Comparison of ENCODE assay signal across 14 cellular contexts in genomic region chr19:42068756-42069571, GRCh38. TPM values are rescaled to one million over a fixed set of nuclear protein-coding genes. Genes with fewer than 3 reads are reported as not detected.
DNase-seq lines count a peak whose midpoint lies in the region; ATAC-seq, FAIRE-seq and TF ChIP-seq lines count a peak whose summit lies in the region.
"Had no signal": no experiment of that assay in that cellular context is flagged by ENCODE, and none has a peak within 500 bp of the region (broad histone marks: within the 10 kb centered on the region; RNA-seq: fewer than 3 reads in every experiment).

No MANE protein-coding gene starts in this region.

- no peak overlapping the region for H2AK5ac ChIP-seq in H1 (ENCODE audit: low read depth, low read length)

- TF ChIP-seq CTCF in activated CD8-positive, alpha-beta T cell treated with anti-CD3 and anti-CD28 coated beads for 36 hours (IDR thresholded peaks at IDR 0.05) = no peak
- TF ChIP-seq CTCF in H1 (IDR thresholded peaks at IDR 0.05; ENCODE audit: control extremely low read depth in 1 of 3, insufficient read depth in 1 of 3, low read depth in 1 of 3, low read length in 3 of 3) (no peak), transverse colon (IDR thresholded peaks at IDR 0.05) (no peak), nephron progenitor cell (IDR thresholded peaks at IDR 0.05) (no peak)

- no peaks in the 10 kb centered on the region for H3K4me1 Mint-ChIP-seq in activated CD8-positive, alpha-beta T cell treated with anti-CD3 and anti-CD28 coated beads for 36 hours (ENCODE audit: low read depth)
- peaks cover 3% of the 10 kb centered on the region for H3K4me1 Mint-ChIP-seq in activated CD8-positive, alpha-beta T cell treated with anti-CD3 and anti-CD28 coated beads, Interleukin-2, amount 10 ng/mL, durations not matched to agents 7 days and 5 days (ENCODE audit: low read depth)
- peaks cover 0 to 9% (median 6%) of the 10 kb centered on the region in 3 donors for H3K4me1 Mint-ChIP-seq in naive B cell
- peaks cover 15% of the 10 kb centered on the region for H3K4me1 Mint-ChIP-seq in nephron progenitor cell
- H3K4me1 Mint-ChIP-seq: memory B cell had no signal

- no peak overlapping the region for H3K56ac ChIP-seq in H1 (replicated peaks; ENCODE audit: insufficient read length, low read depth, low read length)

- H3K14ac ChIP-seq in H1 (ENCODE audit: insufficient read length) = no peak overlapping the region

- peaks cover 15% of the 10 kb centered on the region; the same call in 1 of the 2 replicates for H3K23me2 ChIP-seq in H1 (ENCODE audit: low read depth, low read length)

- H3K36me3 ChIP-seq in H1 (ENCODE audit: control insufficient read depth in 2 of 4, insufficient read depth in 4 of 4, low read length in 3 of 4) (peaks cover 2 to 18% (median 12%) of the 10 kb centered on the region in 4 experiments; a peak in 7 of 8 replicates), transverse colon (no peaks in the 10 kb centered on the region)
- H3K36me3 ChIP-seq: brain microvascular endothelial cell had no signal

- 0 out of 2 replicates have a peak overlapping the region, but pooled peaks have one; percentile 48 for H2BK20ac ChIP-seq in H1 (ENCODE audit: low read length)

- no peak overlapping the region for H3K4me3 Mint-ChIP-seq in activated CD8-positive, alpha-beta T cell treated with anti-CD3 and anti-CD28 coated beads for 36 hours
- no peak overlapping the region for H3K4me3 Mint-ChIP-seq in activated CD8-positive, alpha-beta T cell treated with anti-CD3 and anti-CD28 coated beads, Interleukin-2, amount 10 ng/mL, durations not matched to agents 7 days and 5 days
- H3K4me3 Mint-ChIP-seq in naive B cell (no peak overlapping the region), nephron progenitor cell (no peak overlapping the region)
- H3K4me3 Mint-ChIP-seq: memory B cell, T-helper 17 cell had no signal

- POLR2A ChIA-PET in activated CD8-positive, alpha-beta T cell treated with anti-CD3 and anti-CD28 coated beads for 36 hours (lab: Charles Lee) = interaction anchor here (0.6 kb wide), 1 partner anchor 12 kb away, joined by 3 read pairs; no protein-coding TSS in a partner anchor
- POLR2A ChIA-PET in activated CD8-positive, alpha-beta T cell treated with anti-CD3 and anti-CD28 coated beads, Interleukin-2, amount 10 ng/mL, durations not matched to agents 7 days and 5 days (lab: Charles Lee) = interaction anchor here (0.7 kb wide), 1 partner anchor 357 kb away, joined by 3 read pairs; no protein-coding TSS in a partner anchor
- POLR2A ChIA-PET in H1 (lab: Charles Lee; ENCODE audit: partially characterized antibody) = interaction anchor here (0.7 to 1.8 kb wide), 5 partner anchors 12 to 233 kb away, joined by 3 to 6 read pairs (median 3); partner anchors contain the start of gene RPS19

- H3K23ac ChIP-seq in H1 (ENCODE audit: insufficient read length) = no peak overlapping the region

- H3K79me2 ChIP-seq in H1 (ENCODE audit: control insufficient read depth in 1 of 2, insufficient read depth in 2 of 2, low read length in 2 of 2) = peaks cover 0 to 23% of the 10 kb centered on the region in 2 experiments; a peak in 2 of 4 replicates

- peaks cover 6% of the 10 kb centered on the region for H3K27me3 Mint-ChIP-seq in activated CD8-positive, alpha-beta T cell treated with anti-CD3 and anti-CD28 coated beads for 36 hours
- H3K27me3 Mint-ChIP-seq in activated CD8-positive, alpha-beta T cell treated with anti-CD3 and anti-CD28 coated beads, Interleukin-2, amount 10 ng/mL, durations not matched to agents 7 days and 5 days (ENCODE audit: low read depth) = peaks cover 12% of the 10 kb centered on the region
- H3K27me3 Mint-ChIP-seq in naive B cell (peaks cover 7 to 29% (median 25%) of the 10 kb centered on the region in 3 donors), nephron progenitor cell (ENCODE audit: low read depth, poor library complexity) (peaks cover 14% of the 10 kb centered on the region)
- H3K27me3 Mint-ChIP-seq: T-helper 17 cell had no signal

- H4K91ac ChIP-seq in H1 (replicated peaks; ENCODE audit: insufficient read length, low read length) = no peak overlapping the region

- H3K27ac ChIP-seq in H1 (ENCODE audit: low read depth, low read length) = no peak overlapping the region
- H3K27ac ChIP-seq in transverse colon = peak overlapping the region; percentile 5 to 76 (median 50)
- H3K27ac ChIP-seq: brain microvascular endothelial cell had no signal

- no peak for TF ChIP-seq RAD21 in H1 (IDR thresholded peaks at IDR 0.05 in 1 of 2, conservative IDR thresholded peaks at IDR 0.05 in 1 of 2; ENCODE audit: low read depth in 2 of 2, low read length in 2 of 2)

- H3K9me3 ChIP-seq in H1 (ENCODE audit: insufficient read depth in 2 of 2, low read depth in 1 of 2, low read length in 1 of 2) (no peaks in the 10 kb centered on the region), transverse colon (no peaks in the 10 kb centered on the region)

- CTCF ChIA-PET in activated CD8-positive, alpha-beta T cell treated with anti-CD3 and anti-CD28 coated beads for 36 hours (lab: Charles Lee) = no interaction called here
- CTCF ChIA-PET in activated CD8-positive, alpha-beta T cell treated with anti-CD3 and anti-CD28 coated beads, Interleukin-2, amount 10 ng/mL, durations not matched to agents 7 days and 5 days (lab: Charles Lee) = interaction anchor here (1.0 kb wide), 1 partner anchor 40 kb away, joined by 3 read pairs; no protein-coding TSS in a partner anchor
- CTCF ChIA-PET in H1 (lab: Charles Lee; ENCODE audit: partially characterized antibody) = interaction anchor here (0.9 to 1.5 kb wide), 3 partner anchors 34 to 41 kb away, joined by 3 read pairs; no protein-coding TSS in a partner anchor

- no peak overlapping the region for H3K27ac Mint-ChIP-seq in activated CD8-positive, alpha-beta T cell treated with anti-CD3 and anti-CD28 coated beads for 36 hours
- H3K27ac Mint-ChIP-seq in activated CD8-positive, alpha-beta T cell treated with anti-CD3 and anti-CD28 coated beads, Interleukin-2, amount 10 ng/mL, durations not matched to agents 7 days and 5 days = no peak overlapping the region
- H3K27ac Mint-ChIP-seq in naive B cell = no peak overlapping the region
- H3K27ac Mint-ChIP-seq in nephron progenitor cell = no peak overlapping the region
- H3K27ac Mint-ChIP-seq: memory B cell, T-helper 17 cell had no signal

- no peak overlapping the region for H2BK120ac ChIP-seq in H1 (replicated peaks; ENCODE audit: low read depth, low read length)

- H4K5ac ChIP-seq in H1 (ENCODE audit: insufficient read length, low read depth, low read length) = no peak overlapping the region

- H3K4me3 ChIP-seq in H1 (ENCODE audit: extremely low read depth in 1 of 4, insufficient read depth in 2 of 4, low read depth in 3 of 4, low read length in 4 of 4) (peak overlapping the region; percentile 54 to 83 (median 70)), transverse colon (peak overlapping the region; percentile 3 to 50 (median 30))

- DNase-seq in activated CD8-positive, alpha-beta T cell treated with anti-CD3 and anti-CD28 coated beads for 36 hours = no peak
- DNase-seq in activated CD8-positive, alpha-beta T cell treated with anti-CD3 and anti-CD28 coated beads, Interleukin-2, amount 10 ng/mL, durations not matched to agents 7 days and 5 days = no peak
- DNase-seq in H1 (ENCODE audit: low read depth in 1 of 2, low spot score in 2 of 2) (peak in 1 of 2 experiments; percentile 58), naive B cell (no peak), transverse colon (no peak), nephron progenitor cell (no peak), epidermal melanocyte (ENCODE audit: insufficient read length, low spot score) (no peak), NCI-H345 treated with DMSO at 0.1 percent for 48 hours (lab: John Stamatoyannopoulos, UW; ENCODE audit: unreplicated experiment) (no peak)
- DNase-seq: brain microvascular endothelial cell; DND-41; NK-92 treated with Interleukin-12 subunit alpha and Interleukin-12 subunit beta, amount 100 ng/mL, for 24 hours; small intestine; T-helper 17 cell had no signal

- H3K79me1 ChIP-seq in H1 (ENCODE audit: low read depth, low read length) = peaks cover 12% of the 10 kb centered on the region

- no peaks in the 10 kb centered on the region for H3K9me3 Mint-ChIP-seq in activated CD8-positive, alpha-beta T cell treated with anti-CD3 and anti-CD28 coated beads for 36 hours
- H3K9me3 Mint-ChIP-seq in activated CD8-positive, alpha-beta T cell treated with anti-CD3 and anti-CD28 coated beads, Interleukin-2, amount 10 ng/mL, durations not matched to agents 7 days and 5 days (ENCODE audit: insufficient read depth) = no peaks in the 10 kb centered on the region
- no peaks in the 10 kb centered on the region for H3K9me3 Mint-ChIP-seq in naive B cell
- no peaks in the 10 kb centered on the region for H3K9me3 Mint-ChIP-seq in nephron progenitor cell
- H3K9me3 Mint-ChIP-seq: memory B cell had no signal

- peak; percentile 7 for ATAC-seq in activated CD8-positive, alpha-beta T cell treated with anti-CD3 and anti-CD28 coated beads for 36 hours
- ATAC-seq in activated CD8-positive, alpha-beta T cell treated with anti-CD3 and anti-CD28 coated beads, Interleukin-2, amount 10 ng/mL, durations not matched to agents 7 days and 5 days = no peak
- peak; percentile 7 to 16 for ATAC-seq in naive B cell (ENCODE audit: low read depth in 2 of 2)
- ATAC-seq: T-helper 17 cell had no signal

- 0 out of 2 replicates have a peak overlapping the region, but pooled peaks have one; percentile 16 for H2BK15ac ChIP-seq in H1 (ENCODE audit: low read length)

- peaks cover 2 to 11% of the 10 kb centered on the region in 2 experiments for H4K20me1 ChIP-seq in H1 (replicated peaks in 1 of 2; ENCODE audit: control insufficient read depth in 1 of 2, insufficient read depth in 2 of 2, low read length in 2 of 2)

- peak overlapping the region; percentile 25; the same call in 1 of the 2 replicates for H3K18ac ChIP-seq in H1 (ENCODE audit: extremely low read depth, low read length)

- H3K36me3 Mint-ChIP-seq in activated CD8-positive, alpha-beta T cell treated with anti-CD3 and anti-CD28 coated beads for 36 hours (ENCODE audit: low read depth) = no peaks in the 10 kb centered on the region
- no peaks in the 10 kb centered on the region for H3K36me3 Mint-ChIP-seq in activated CD8-positive, alpha-beta T cell treated with anti-CD3 and anti-CD28 coated beads, Interleukin-2, amount 10 ng/mL, durations not matched to agents 7 days and 5 days (ENCODE audit: low read depth)
- no peaks in the 10 kb centered on the region for H3K36me3 Mint-ChIP-seq in naive B cell
- H3K36me3 Mint-ChIP-seq in nephron progenitor cell (ENCODE audit: low read depth) = no peaks in the 10 kb centered on the region
- H3K36me3 Mint-ChIP-seq: memory B cell had no signal

- peak overlapping the region in 3 of 4 experiments; percentile 25 to 53 (median 43); a peak in 4 of 7 replicates for H3K9ac ChIP-seq in H1 (replicated peaks in 1 of 4; ENCODE audit: extremely low read depth in 1 of 4, low read depth in 3 of 4, low read length in 3 of 4)

- H3K4ac ChIP-seq in H1 (replicated peaks; ENCODE audit: insufficient read length, low read depth, low read length) = no peak overlapping the region

- H2BK5ac ChIP-seq in H1 (ENCODE audit: low read depth, low read length) = peak overlapping the region; percentile 66; the same call in 1 of the 2 replicates

- 11 to 80% methylated on average over 1 to 16 of the region's 29 CpGs for WGBS in H1 (ENCODE audit: extremely low coverage in 1 of 2, insufficient coverage in 1 of 2, insufficient read length in 1 of 2, insufficient replicate concordance in 2 of 2, low coverage in 1 of 2, low lambda C conversion rate in 2 of 2, missing lambda C conversion rate in 1 of 2), 2 experiments
- WGBS in transverse colon (ENCODE audit: low coverage in 1 of 2), 2 donors = 32% methylated on average over 26 of the region's 29 CpGs; no CpG with 5 or more reads in 1 of the 2 donors

- H3K4me1 ChIP-seq in H1 (replicated peaks in 1 of 4; ENCODE audit: control insufficient read depth in 3 of 4, insufficient read depth in 4 of 4, low read length in 3 of 4) = peaks cover 0 to 18% (median 6%) of the 10 kb centered on the region in 4 experiments; a peak in 6 of 7 replicates
- H3K4me1 ChIP-seq in transverse colon = peaks cover 0 to 19% (median 8%) of the 10 kb centered on the region in 4 donors

- TF ChIP-seq POLR2A in H1 (IDR thresholded peaks at IDR 0.05; ENCODE audit: control extremely low read depth in 1 of 2, low read depth in 2 of 2, low read length in 2 of 2) (no peak), transverse colon (IDR thresholded peaks at IDR 0.05) (no peak)

- intact Hi-C loops in activated CD8-positive, alpha-beta T cell treated with anti-CD3 and anti-CD28 coated beads for 36 hours (cut with micrococcal nuclease) = no loop called here
- intact Hi-C loops in transverse colon (cut with DNase I; ENCODE audit: low total_unique reads) = no loop called here

- H3K27me3 ChIP-seq in H1 (replicated peaks in 1 of 4; ENCODE audit: control insufficient read depth in 3 of 4, extremely low read depth in 1 of 4, insufficient read depth in 3 of 4, low read length in 3 of 4) (no peaks in the 10 kb centered on the region), transverse colon (peaks cover 38% of the 10 kb centered on the region)

- TF ChIP-seq EP300 in H1 (IDR thresholded peaks at IDR 0.05; ENCODE audit: borderline replicate concordance in 1 of 2, low read depth in 2 of 2, low read length in 2 of 2) = no peak
- TF ChIP-seq EP300 in transverse colon (IDR thresholded peaks at IDR 0.05; ENCODE audit: low read depth) = no peak

- peak overlapping the region; percentile 95 to 98 for H3K4me2 ChIP-seq in H1 (ENCODE audit: insufficient read depth in 1 of 2, low read depth in 2 of 2, low read length in 2 of 2)

- no peak overlapping the region for H2AFZ ChIP-seq in H1 (ENCODE audit: low read length)

- FAIRE-seq in H1 (lab: Jason Lieb, UNC) = no peak
- FAIRE-seq: small intestine had no signal

- H2BK12ac ChIP-seq in H1 (ENCODE audit: low read depth, low read length) = 0 out of 2 replicates have a peak overlapping the region, but pooled peaks have one; percentile 14

- no peak overlapping the region for H4K8ac ChIP-seq in H1 (ENCODE audit: extremely low read depth, insufficient read depth, low read length)

- in situ Hi-C loops in transverse colon (cut with MboI; ENCODE audit: low pct_ligation_motif_present in 1 of 4, low pct_unique_long_range_greater_than_20kb in 1 of 4, low sequenced_read_pairs in 3 of 4) = no loop called here

RNA-seq across cellular contexts. Expression of gene GRIK5, which starts 1.0 kb away (rescaled TPM):
- total RNA-seq in activated CD8-positive, alpha-beta T cell treated with anti-CD3 and anti-CD28 coated beads for 36 hours = under 1 TPM; 0.63 to 0.95 TPM
- total RNA-seq in activated CD8-positive, alpha-beta T cell treated with anti-CD3 and anti-CD28 coated beads, Interleukin-2, amount 10 ng/mL, durations not matched to agents 7 days and 5 days = under 1 TPM; 0.37 to 0.73 TPM
- 42.9 and 45.1 TPM in 2 replicates for total RNA-seq in H1 (2021; fragmentation: NEBNext Ultra II Directional; extraction: Animal tissue kit (Norgen Biotek cat#: 25700))
- polyA plus RNA-seq in H1 (2011; rRNA removed) = 17.8 and 25.3 TPM in 2 replicates
- 14.1 TPM for polyA plus RNA-seq in H1 (2011; cell fraction: cytosol; rRNA removed)
- 57.6 TPM for polyA plus RNA-seq in H1 (2011; cell fraction: nucleus; rRNA removed)
- polyA plus RNA-seq in H1 (2012, experiment 1 of 2) = 29.3 to 50.3 TPM (median 45.8 TPM) in 4 replicates
- polyA plus RNA-seq in H1 (2012, experiment 2 of 2) = 31.9 TPM
- polyA plus RNA-seq in H1 (2013, experiment 1 of 2) = 28.4 TPM
- polyA plus RNA-seq in H1 (2013, experiment 2 of 2) = 28.1 TPM
- polyA minus RNA-seq in H1 (2011; rRNA and poly(A)+ RNA removed) = 23.8 and 25.7 TPM in 2 replicates
- 22.3 TPM for polyA minus RNA-seq in H1 (2011; cell fraction: cytosol; rRNA and poly(A)+ RNA removed)
- polyA minus RNA-seq in H1 (2011; cell fraction: nucleus; rRNA and poly(A)+ RNA removed) = 21.2 TPM
- polyA plus RNA-seq in naive B cell (ENCODE audit: low read depth in 6 of 6) = not detected
- 10 to 100 TPM in 1 of 4 donors, 1 to 10 TPM in 3; 1.6 to 13.1 (median 3.6) TPM for total RNA-seq in transverse colon

RNA-seq across cellular contexts. Expression of gene ZNF574, which starts 7.0 kb away (rescaled TPM):
- total RNA-seq in activated CD8-positive, alpha-beta T cell treated with anti-CD3 and anti-CD28 coated beads for 36 hours = 10 to 100 TPM; 12.4 to 12.8 TPM
- total RNA-seq in activated CD8-positive, alpha-beta T cell treated with anti-CD3 and anti-CD28 coated beads, Interleukin-2, amount 10 ng/mL, durations not matched to agents 7 days and 5 days = 10 to 100 TPM; 14.0 to 14.3 TPM
- total RNA-seq in H1 (2021; fragmentation: NEBNext Ultra II Directional; extraction: Animal tissue kit (Norgen Biotek cat#: 25700)) = 27.0 and 28.6 TPM in 2 replicates
- polyA plus RNA-seq in H1 (2011; rRNA removed) (38.8 and 53.8 TPM in 2 replicates), naive B cell (ENCODE audit: low read depth in 6 of 6) (10 to 100 TPM in 5 of 6 donors, 1 to 10 TPM in 1; 6.0 to 27.0 (median 12.2) TPM)
- 27.7 TPM for polyA plus RNA-seq in H1 (2011; cell fraction: cytosol; rRNA removed)
- 31.4 TPM for polyA plus RNA-seq in H1 (2011; cell fraction: nucleus; rRNA removed)
- polyA plus RNA-seq in H1 (2012, experiment 1 of 2) = 12.2 to 27.2 TPM (median 24.2 TPM) in 4 replicates
- polyA plus RNA-seq in H1 (2012, experiment 2 of 2) = 22.8 TPM
- 13.2 TPM for polyA plus RNA-seq in H1 (2013, experiment 1 of 2)
- polyA plus RNA-seq in H1 (2013, experiment 2 of 2) = 11.9 TPM
- 41.6 and 41.8 TPM in 2 replicates for polyA minus RNA-seq in H1 (2011; rRNA and poly(A)+ RNA removed)
- polyA minus RNA-seq in H1 (2011; cell fraction: cytosol; rRNA and poly(A)+ RNA removed) = 35.7 TPM
- 29.8 TPM for polyA minus RNA-seq in H1 (2011; cell fraction: nucleus; rRNA and poly(A)+ RNA removed)
- total RNA-seq in transverse colon = 10 to 100 TPM in 3 of 4 donors, 1 to 10 TPM in 1; 8.0 to 18.7 (median 16.5) TPM
